Comparison of ENCODE assay signal across 29 cellular contexts in genomic region chr3:26340001-26340400, GRCh38.
"Had no signal": no experiment of that assay in that cellular context is flagged by ENCODE, and none has a peak within 500 bp of the region (broad histone marks: within the 10 kb centered on the region; RNA-seq: fewer than 3 reads in every experiment).

No MANE protein-coding gene starts in this region.

- H3K4me3 Mint-ChIP-seq: dendritic cell treated with granulocyte-macrophage colony-stimulating factor and Interleukin-4, amounts not matched to agents 40 ng/mL and 50 ng/mL, for 4 days; effector memory CD8-positive, alpha-beta T cell; endodermal cell; immature natural killer cell; mesothelial cell of epicardium had no signal

- H3K27me3 Mint-ChIP-seq: dendritic cell treated with granulocyte-macrophage colony-stimulating factor and Interleukin-4, amounts not matched to agents 40 ng/mL and 50 ng/mL, for 4 days; effector memory CD8-positive, alpha-beta T cell had no signal

- H3K4me1 ChIP-seq: colonic mucosa, esophagus squamous epithelium, gastrocnemius medialis, heart right ventricle, lower lobe of right lung had no signal

- H3K9me3 Mint-ChIP-seq: endodermal cell, mesothelial cell of epicardium had no signal

- H3K27ac ChIP-seq: colonic mucosa, epithelial cell of prostate, esophagus squamous epithelium, gastrocnemius medialis, heart right ventricle, lower lobe of right lung had no signal

- H3K27me3 ChIP-seq: colonic mucosa, esophagus squamous epithelium, gastrocnemius medialis, heart right ventricle had no signal

- H3K27ac Mint-ChIP-seq: dendritic cell treated with granulocyte-macrophage colony-stimulating factor and Interleukin-4, amounts not matched to agents 40 ng/mL and 50 ng/mL, for 4 days; effector memory CD8-positive, alpha-beta T cell; endodermal cell; immature natural killer cell; mesothelial cell of epicardium had no signal

- ATAC-seq: effector memory CD8-positive, alpha-beta T cell; esophagus mucosa; gastrocnemius medialis; heart right ventricle; left colon; left lobe of liver; left ventricle myocardium superior; lower lobe of right lung; mucosa of descending colon had no signal

- H3K9me3 ChIP-seq: colonic mucosa, esophagus squamous epithelium, gastrocnemius medialis, lower lobe of right lung had no signal

- H3K36me3 ChIP-seq: colonic mucosa, esophagus squamous epithelium, gastrocnemius medialis, heart right ventricle, lower lobe of right lung had no signal

- H3K4me1 Mint-ChIP-seq: endodermal cell, immature natural killer cell had no signal

- DNase-seq: cerebellar nuclear complex; colonic mucosa; cortex of kidney; effector CD8-positive, alpha-beta T cell; effector memory CD8-positive, alpha-beta T cell; endodermal cell; erythroblast; esophagus squamous epithelium; foreskin fibroblast; foreskin melanocyte; gastrocnemius medialis; glutamatergic neuron; head of caudate nucleus; heart right ventricle; hypothalamus; immature natural killer cell; islet precursor cell; kidney; kidney glomerular epithelial cell; left colon; left ventricle myocardium superior; lower lobe of right lung; mesenchymal stem cell; mucosa of descending colon had no signal

- H3K4me3 ChIP-seq: colonic mucosa, esophagus squamous epithelium, gastrocnemius medialis, heart right ventricle, lower lobe of right lung, mucosa of descending colon had no signal
